Comparison of ENCODE assay signal across 12 cellular contexts in the genomic region with DNA sequence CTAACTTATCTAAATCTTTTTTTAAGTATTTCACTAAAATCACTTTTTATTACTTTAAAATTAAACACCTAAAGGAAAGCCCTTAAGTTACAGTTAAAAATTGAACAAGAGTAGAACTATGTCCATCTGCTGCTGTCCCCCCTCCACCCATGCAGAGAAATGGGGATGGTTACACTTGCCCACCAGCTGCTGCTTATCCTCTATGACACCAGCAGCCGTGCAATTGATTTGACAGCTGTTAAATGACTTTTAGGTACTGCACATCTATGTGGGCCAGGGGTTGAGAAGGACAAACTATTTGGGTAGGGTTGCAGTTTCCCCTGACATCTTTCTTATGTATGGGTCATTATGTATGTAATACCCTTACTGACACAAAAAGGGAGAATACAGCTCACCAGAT.
"Had no signal": no experiment of that assay in that cellular context is flagged by ENCODE, and none has a peak within 500 bp of the region (broad histone marks: within the 10 kb centered on the region; RNA-seq: fewer than 3 reads in every experiment).

No MANE protein-coding gene starts in this region.

- H3K36me3 ChIP-seq: prostate gland, sigmoid colon had no signal

- ATAC-seq: activated naive CD4-positive, alpha-beta T cell treated with anti-CD3 and anti-CD28 coated beads, Interleukin-2, amount 50 U/mL, for 72 hours; activated T-cell treated with anti-CD3 and anti-CD28 coated beads, Interleukin-2, amount 50 U/mL, for 72 hours; stimulated activated effector memory CD8-positive, alpha-beta T cell treated with anti-CD3 and anti-CD28 coated beads, Interleukin-12 subunit alpha, Interleukin-12 subunit beta, amount 100 ng/mL, for 72 hours; T-helper 17 cell had no signal

- H3K4me3 ChIP-seq: lung, prostate gland, sigmoid colon had no signal

- H3K9me3 ChIP-seq: prostate gland, sigmoid colon had no signal

- H3K27ac ChIP-seq: prostate gland, sigmoid colon had no signal

- DNase-seq: activated CD4-positive, alpha-beta T cell treated with anti-CD3 and anti-CD28 coated beads for 4 hours; activated CD8-positive, alpha-beta memory T cell treated with anti-CD3 and anti-CD28 coated beads, Interleukin-2, amount 50 U/mL, for 48 hours; activated gamma-delta T cell; activated T-cell treated with anti-CD3 and anti-CD28 coated beads, Interleukin-2, amount 50 U/mL, for 72 hours; caudate nucleus; kidney glomerular epithelial cell; sigmoid colon; T-helper 17 cell had no signal

- H3K4me1 ChIP-seq: prostate gland had no signal

- H3K27me3 ChIP-seq: sigmoid colon had no signal
